ENCODE assay signal across 1 cellular context in the genomic region with DNA sequence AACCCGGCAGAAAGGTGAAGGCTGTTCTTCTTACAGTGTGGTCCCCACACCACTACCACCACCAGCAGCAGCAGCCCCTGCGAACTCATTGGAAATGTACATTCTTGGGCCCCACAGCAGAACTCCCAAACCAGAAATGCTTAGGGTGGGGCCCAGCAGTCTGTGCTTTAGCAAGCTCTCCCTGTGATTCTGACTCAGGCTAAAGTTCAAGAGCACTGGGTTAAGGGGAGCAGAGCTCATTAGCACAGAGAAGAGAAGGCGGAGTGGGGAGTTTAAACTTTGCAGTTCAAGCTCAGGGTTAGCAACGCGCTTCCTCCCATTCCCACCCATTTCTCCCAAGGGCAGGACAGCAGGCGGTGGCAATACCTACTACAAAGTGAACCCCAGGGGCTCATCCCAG.
TF ChIP-seq lines count a peak whose summit lies in the region.

No MANE protein-coding gene starts in this region.

TF ChIP-seq in GM23338, 12 proteins besides CTCF, POLR2A, EP300 and RAD21 (continued from another document):
- no peak for TF ChIP-seq ZNF462 (CRISPR knock-in tag; IDR thresholded peaks at IDR 0.05)
- TF ChIP-seq, protein P1, sequence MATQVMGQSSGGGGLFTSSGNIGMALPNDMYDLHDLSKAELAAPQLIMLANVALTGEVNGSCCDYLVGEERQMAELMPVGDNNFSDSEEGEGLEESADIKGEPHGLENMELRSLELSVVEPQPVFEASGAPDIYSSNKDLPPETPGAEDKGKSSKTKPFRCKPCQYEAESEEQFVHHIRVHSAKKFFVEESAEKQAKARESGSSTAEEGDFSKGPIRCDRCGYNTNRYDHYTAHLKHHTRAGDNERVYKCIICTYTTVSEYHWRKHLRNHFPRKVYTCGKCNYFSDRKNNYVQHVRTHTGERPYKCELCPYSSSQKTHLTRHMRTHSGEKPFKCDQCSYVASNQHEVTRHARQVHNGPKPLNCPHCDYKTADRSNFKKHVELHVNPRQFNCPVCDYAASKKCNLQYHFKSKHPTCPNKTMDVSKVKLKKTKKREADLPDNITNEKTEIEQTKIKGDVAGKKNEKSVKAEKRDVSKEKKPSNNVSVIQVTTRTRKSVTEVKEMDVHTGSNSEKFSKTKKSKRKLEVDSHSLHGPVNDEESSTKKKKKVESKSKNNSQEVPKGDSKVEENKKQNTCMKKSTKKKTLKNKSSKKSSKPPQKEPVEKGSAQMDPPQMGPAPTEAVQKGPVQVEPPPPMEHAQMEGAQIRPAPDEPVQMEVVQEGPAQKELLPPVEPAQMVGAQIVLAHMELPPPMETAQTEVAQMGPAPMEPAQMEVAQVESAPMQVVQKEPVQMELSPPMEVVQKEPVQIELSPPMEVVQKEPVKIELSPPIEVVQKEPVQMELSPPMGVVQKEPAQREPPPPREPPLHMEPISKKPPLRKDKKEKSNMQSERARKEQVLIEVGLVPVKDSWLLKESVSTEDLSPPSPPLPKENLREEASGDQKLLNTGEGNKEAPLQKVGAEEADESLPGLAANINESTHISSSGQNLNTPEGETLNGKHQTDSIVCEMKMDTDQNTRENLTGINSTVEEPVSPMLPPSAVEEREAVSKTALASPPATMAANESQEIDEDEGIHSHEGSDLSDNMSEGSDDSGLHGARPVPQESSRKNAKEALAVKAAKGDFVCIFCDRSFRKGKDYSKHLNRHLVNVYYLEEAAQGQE (IDR thresholded peaks at IDR 0.05; ENCODE audit: unreplicated experiment) = no peak
- TF ChIP-seq JUNB (IDR thresholded peaks at IDR 0.05; ENCODE audit: unreplicated experiment) = no peak
- no peak for TF ChIP-seq NANOG (IDR thresholded peaks at IDR 0.05; ENCODE audit: borderline replicate concordance)
- no peak for TF ChIP-seq POLR2AphosphoS5 (IDR thresholded peaks at IDR 0.05; ENCODE audit: low read depth)
- TF ChIP-seq STAT1 (IDR thresholded peaks at IDR 0.05; ENCODE audit: unreplicated experiment) = no peak
- TF ChIP-seq ZNF114 (CRISPR knock-in tag; IDR thresholded peaks at IDR 0.05) = no peak
